In the genomic region with DNA sequence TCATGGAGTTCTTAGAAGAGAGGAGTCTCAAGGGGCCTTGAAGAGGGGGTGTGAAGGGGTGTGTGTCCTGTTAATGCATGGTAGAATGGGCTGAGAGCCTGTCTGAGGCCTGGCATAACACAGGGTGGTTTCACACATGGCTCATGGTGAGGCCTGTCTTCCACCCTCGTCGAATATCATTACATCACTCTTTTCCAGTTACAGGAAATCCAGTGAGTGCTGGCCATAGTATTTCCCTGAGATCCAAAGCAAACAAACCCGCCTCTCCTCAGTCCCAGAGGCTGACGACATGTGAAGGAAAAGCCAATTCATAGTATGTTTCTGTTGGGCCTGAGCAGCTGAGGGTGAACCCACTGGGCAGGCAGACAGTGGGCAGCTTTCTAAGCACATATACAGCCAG, we compare ENCODE assay signal across 16 cellular contexts.
DNase-seq lines count a peak whose midpoint lies in the region; ATAC-seq, FAIRE-seq and TF ChIP-seq lines count a peak whose summit lies in the region.
"Had no signal": no experiment of that assay in that cellular context is flagged by ENCODE, and none has a peak within 500 bp of the region (broad histone marks: within the 10 kb centered on the region; RNA-seq: fewer than 3 reads in every experiment).

No MANE protein-coding gene starts in this region.

- H4K20me1 ChIP-seq in GM23248 (ENCODE audit: insufficient read depth): no peaks in the 10 kb centered on the region
- no peaks in the 10 kb centered on the region for H4K20me1 ChIP-seq in osteoblast (ENCODE audit: insufficient read depth, low read length)

- H2AFZ ChIP-seq in GM23248 (peak overlapping the region; percentile 48; the same call in 1 of the 2 replicates), osteoblast (ENCODE audit: low read length) (peak overlapping the region; percentile 24)

- no peak overlapping the region for H3K4me2 ChIP-seq in GM23248 (ENCODE audit: unreplicated experiment)
- no peak overlapping the region for H3K4me2 ChIP-seq in osteoblast (ENCODE audit: insufficient read depth, low read length)

- DNase-seq in GM23248 (peak; percentile 75), SHP77 (lab: John Stamatoyannopoulos, UW) (peak; percentile 91 to 94), fibroblast of peridontal ligament (ENCODE audit: extremely low read depth) (peak; percentile 97), osteoblast (ENCODE audit: insufficient read length, low spot score, missing footprints) (peak; percentile 25), Kasumi-1 (lab: John Stamatoyannopoulos, UW) (no peak), frontal cortex (ENCODE audit: low spot score in 2 of 2) (no peak)
- DNase-seq: activated CD4-positive, alpha-beta memory T cell treated with anti-CD3 and anti-CD28 coated beads for 36 hours; activated naive CD8-positive, alpha-beta T cell treated with anti-CD3 and anti-CD28 coated beads, Interleukin-2, amount 10 ng/mL, durations not matched to agents 7 days and 5 days; left colon; NCI-H2081; stimulated activated CD8-positive, alpha-beta memory T cell treated with anti-CD3 and anti-CD28 coated beads, Interleukin-4, amount 100 ng/mL, for 48 hours; SW 1271 had no signal

- peaks cover 5% of the 10 kb centered on the region for H3F3A ChIP-seq in GM23248 (ENCODE audit: insufficient read depth)

- ATAC-seq in HG02588 (IDR thresholded peaks at IDR 0.05; ENCODE audit: unreplicated experiment): no peak
- ATAC-seq in GM19035 (IDR thresholded peaks at IDR 0.05; ENCODE audit: unreplicated experiment): no peak
- ATAC-seq: GM12878, left colon had no signal

- no peak for TF ChIP-seq CTCF in osteoblast (IDR thresholded peaks at IDR 0.05; ENCODE audit: extremely low read depth, low read depth, low read length)

- H3K27me3 ChIP-seq in GM23248 (replicated peaks; ENCODE audit: insufficient read depth) (no peaks in the 10 kb centered on the region), osteoblast (ENCODE audit: insufficient read depth, low read length) (no peaks in the 10 kb centered on the region)

- in situ Hi-C loops in GM23248 (cut with MboI): no loop called here

- H3K36me3 ChIP-seq in GM23248 (ENCODE audit: low read depth) (no peaks in the 10 kb centered on the region), osteoblast (ENCODE audit: insufficient read depth, low read length) (no peaks in the 10 kb centered on the region)

- FAIRE-seq in frontal cortex (lab: Jason Lieb, UNC): no peak
- FAIRE-seq: GM12878 had no signal

- peak overlapping the region; percentile 50 for H3K27ac ChIP-seq in GM23248
- H3K27ac ChIP-seq in osteoblast (ENCODE audit: low read depth, low read length): peak overlapping the region; percentile 87

- 37 to 40% methylated on average over 4 of the region's 4 CpGs for WGBS in GM23248 (ENCODE audit: low coverage in 1 of 2, low lambda C conversion rate in 2 of 2, missing lambda C conversion rate in 2 of 2), 2 experiments

- no peaks in the 10 kb centered on the region for H3K9me2 ChIP-seq in GM23248 (ENCODE audit: insufficient read depth)

- no peaks in the 10 kb centered on the region for H3K79me2 ChIP-seq in GM23248 (ENCODE audit: insufficient read depth)
- H3K79me2 ChIP-seq in osteoblast (ENCODE audit: insufficient read depth, low read length): no peaks in the 10 kb centered on the region

- no peak overlapping the region for H3K4me3 ChIP-seq in GM23248
- no peak overlapping the region for H3K4me3 ChIP-seq in osteoblast (ENCODE audit: insufficient read depth, low read length)
- H3K4me3 ChIP-seq: GM12878, skin epidermis had no signal

- H3K9me3 ChIP-seq in GM23248 (ENCODE audit: low read depth) (no peaks in the 10 kb centered on the region), osteoblast (ENCODE audit: low read depth, low read length) (no peaks in the 10 kb centered on the region)

- H3K4me1 ChIP-seq in GM23248 (ENCODE audit: insufficient read depth) (peaks cover 22% of the 10 kb centered on the region), osteoblast (ENCODE audit: insufficient read depth, low read length) (peaks cover 20% of the 10 kb centered on the region)

- H3K9ac ChIP-seq in GM23248: no peak overlapping the region

Comparison
In these comparisons a context has a peak if more than half of its experiments do, and no peak if none do; other contexts are left out.
1. DNase-seq: peak in GM23248 (single experiment), SHP77 (2 of 2), fibroblast of peridontal ligament (single experiment) and osteoblast (single experiment); none in Kasumi-1 (0 of 2) and frontal cortex (0 of 2).